In genomic region chr19:11203194-11204075, GRCh38 we compare ENCODE assay signal across 8 cellular contexts. TPM values are rescaled to one million over a fixed set of nuclear protein-coding genes. Genes with fewer than 3 reads are reported as not detected.
DNase-seq lines count a peak whose midpoint lies in the region; ATAC-seq and TF ChIP-seq lines count a peak whose summit lies in the region.

No MANE protein-coding gene starts in this region.

- H3K27ac Mint-ChIP-seq in stimulated activated naive B cell treated with anti-CD40 and anti-IgM and Interleukin-4, amounts not matched to agents 10 μg/mL and 1 μg/mL and 100 μg/mL, for 72 hours: peak overlapping the region; percentile 67

- no peaks in the 10 kb centered on the region for H3K27me3 ChIP-seq in lower lobe of right lung (ENCODE audit: low read depth)

- H3K36me3 ChIP-seq in lower lobe of right lung: peaks cover 53% of the 10 kb centered on the region

- H3K4me3 ChIP-seq in lower lobe of right lung: no peak overlapping the region

- H3K4me3 Mint-ChIP-seq in stimulated activated naive B cell treated with anti-CD40 and anti-IgM and Interleukin-4, amounts not matched to agents 10 μg/mL and 1 μg/mL and 100 μg/mL, for 72 hours: no peak overlapping the region

- DNase-seq in COR-L47 (lab: John Stamatoyannopoulos, UW) (peak; percentile 36), HT1080 (ENCODE audit: low read depth) (peak; percentile 80), lower lobe of right lung (peak; percentile 75), NCI-H1048 (lab: John Stamatoyannopoulos, UW) (no peak)
- peak; percentile 56 for DNase-seq in activated CD4-positive, CD25-positive, alpha-beta regulatory T cell treated with anti-CD3 and anti-CD28 coated beads, Interleukin-2, amount 50 U/mL, for 72 hours
- DNase-seq in effector CD4-positive, alpha-beta T cell: peak; percentile 23
- DNase-seq in stimulated activated naive B cell treated with anti-CD40 and anti-IgM and Interleukin-4, amounts not matched to agents 10 μg/mL and 1 μg/mL and 100 μg/mL, for 72 hours: peak; percentile 21

- peak overlapping the region; percentile 76 for H3K27ac ChIP-seq in lower lobe of right lung

- H3K27me3 Mint-ChIP-seq in stimulated activated naive B cell treated with anti-CD40 and anti-IgM and Interleukin-4, amounts not matched to agents 10 μg/mL and 1 μg/mL and 100 μg/mL, for 72 hours: peaks cover 23 to 26% of the 10 kb centered on the region in 2 donors

- intact Hi-C loops in lower lobe of right lung (cut with DNase I): loop anchor here (5.0 kb wide), 1 partner anchor 66 kb away; no protein-coding TSS in a partner anchor

- peaks cover 23 to 33% of the 10 kb centered on the region in 2 donors for H3K4me1 Mint-ChIP-seq in stimulated activated naive B cell treated with anti-CD40 and anti-IgM and Interleukin-4, amounts not matched to agents 10 μg/mL and 1 μg/mL and 100 μg/mL, for 72 hours

- no peaks in the 10 kb centered on the region for H3K36me3 Mint-ChIP-seq in stimulated activated naive B cell treated with anti-CD40 and anti-IgM and Interleukin-4, amounts not matched to agents 10 μg/mL and 1 μg/mL and 100 μg/mL, for 72 hours

- peak; percentile 75 to 82 for ATAC-seq in lower lobe of right lung
- ATAC-seq in stimulated activated naive B cell treated with anti-CD40 and anti-IgM and Interleukin-4, amounts not matched to agents 10 μg/mL and 1 μg/mL and 100 μg/mL, for 72 hours (replicated peaks): no peak
- ATAC-seq in HG02798 (IDR thresholded peaks at IDR 0.05; ENCODE audit: poor library complexity, unreplicated experiment): no peak

- H3K9me3 ChIP-seq in lower lobe of right lung: no peaks in the 10 kb centered on the region

- no peaks in the 10 kb centered on the region for H3K9me3 Mint-ChIP-seq in stimulated activated naive B cell treated with anti-CD40 and anti-IgM and Interleukin-4, amounts not matched to agents 10 μg/mL and 1 μg/mL and 100 μg/mL, for 72 hours

- H3K4me1 ChIP-seq in lower lobe of right lung: peaks cover 27% of the 10 kb centered on the region

- peak; percentile 82 for TF ChIP-seq CTCF in lower lobe of right lung (IDR thresholded peaks at IDR 0.05)

RNA-seq across cellular contexts. Expression of gene KANK2, which starts 6.1 kb away (rescaled TPM):
- total RNA-seq in HT1080 (2014; rRNA removed; shearing (Covaris generic)): 54.3 and 73.5 TPM in 2 replicates
- polyA plus RNA-seq in HT1080 (2015; cell fraction: cytosol; rRNA removed): 33.1 and 44.0 TPM in 2 replicates
- polyA plus RNA-seq in HT1080 (2015; cell fraction: nucleus; rRNA removed): 58.2 and 70.0 TPM in 2 replicates
- total RNA-seq in lower lobe of right lung: 191 TPM

RNA-seq across cellular contexts. Expression of gene ANGPTL8, which starts 36.0 kb away (rescaled TPM):
- total RNA-seq in HT1080 (2014; rRNA removed; shearing (Covaris generic)): not detected in 2 replicates
- not detected in 2 replicates for polyA plus RNA-seq in HT1080 (2015; cell fraction: cytosol; rRNA removed)
- polyA plus RNA-seq in HT1080 (2015; cell fraction: nucleus; rRNA removed): not detected in 2 replicates
- total RNA-seq in lower lobe of right lung: not detected

RNA-seq across cellular contexts. Expression of gene SPC24, which starts 47.9 kb away (rescaled TPM):
- total RNA-seq in HT1080 (2014; rRNA removed; shearing (Covaris generic)): 112 and 122 TPM in 2 replicates
- polyA plus RNA-seq in HT1080 (2015; cell fraction: cytosol; rRNA removed): 43.7 and 48.0 TPM in 2 replicates
- polyA plus RNA-seq in HT1080 (2015; cell fraction: nucleus; rRNA removed): 28.9 and 39.7 TPM in 2 replicates
- 1.8 TPM for total RNA-seq in lower lobe of right lung

RNA-seq across cellular contexts. Expression of gene DOCK6, which starts 58.9 kb away (rescaled TPM):
- total RNA-seq in HT1080 (2014; rRNA removed; shearing (Covaris generic)): 2.8 and 4.3 TPM in 2 replicates
- 9.7 and 10.1 TPM in 2 replicates for polyA plus RNA-seq in HT1080 (2015; cell fraction: cytosol; rRNA removed)
- 22.5 and 26.7 TPM in 2 replicates for polyA plus RNA-seq in HT1080 (2015; cell fraction: nucleus; rRNA removed)
- 106 TPM for total RNA-seq in lower lobe of right lung

Comparison
In these comparisons a context has a peak if more than half of its experiments do, and no peak if none do; other contexts are left out.
1. ATAC-seq: peak in lower lobe of right lung (2 of 2); none in stimulated activated naive B cell treated with anti-CD40 and anti-IgM and Interleukin-4, amounts not matched to agents 10 μg/mL and 1 μg/mL and 100 μg/mL, for 72 hours (0 of 2) and HG02798 (single experiment).
2. RNA of gene SPC24, which starts 47.9 kb away (total RNA-seq): 112 to 122 TPM in HT1080; 1.8 TPM in lower lobe of right lung (single experiment); every median in the first group is over 10 times any median in the second.